ENCODE assay signal across 8 cellular contexts in genomic region chr1:145845144-145845513, GRCh38.
DNase-seq lines count a peak whose midpoint lies in the region; ATAC-seq and TF ChIP-seq lines count a peak whose summit lies in the region.

No MANE protein-coding gene starts in this region.

- DNase-seq in DMS 273 treated with DMSO at 0.1 percent for 48 hours (lab: John Stamatoyannopoulos, UW) (peak; percentile 43), iPS-NIHi7 (ENCODE audit: extremely low spot score) (peak; percentile 22), tibial artery (no peak)
- no peak for DNase-seq in activated T-cell treated with anti-CD3 and anti-CD28 coated beads, Interleukin-2, amount 50 U/mL, for 48 hours
- DNase-seq in activated naive CD4-positive, alpha-beta T cell treated with anti-CD3 and anti-CD28 coated beads, Interleukin-2, amount 50 U/mL, for 16 hours = no peak

- H3K4me3 ChIP-seq in tibial artery = peak overlapping the region; percentile 54 to 70

- no peaks in the 10 kb centered on the region for H3K27me3 ChIP-seq in tibial artery

- intact Hi-C loops in tibial artery (cut with DNase I; ENCODE audit: low total_unique reads) = loop anchor here (2.0 to 5.0 kb wide), 2 partner anchors 67 to 170 kb away; partner anchors contain the start of gene ITGA10

- no peak for TF ChIP-seq CTCF in VCaP (conservative IDR thresholded peaks at IDR 0.05)
- no peak for TF ChIP-seq CTCF in tibial artery (IDR thresholded peaks at IDR 0.05)

- peaks cover 0 to 29% (median 24%) of the 10 kb centered on the region in 4 donors for H3K4me1 ChIP-seq in tibial artery

- no peaks in the 10 kb centered on the region for H3K9me3 ChIP-seq in tibial artery

- peak overlapping the region; percentile 60; the same call in 1 of the 2 replicates for H3K27ac ChIP-seq in VCaP
- H3K27ac ChIP-seq in tibial artery = peak overlapping the region; percentile 81 to 84

- peaks cover 22 to 59% (median 46%) of the 10 kb centered on the region in 3 donors for H3K36me3 ChIP-seq in tibial artery

- ATAC-seq in GM19455 (IDR thresholded peaks at IDR 0.05; ENCODE audit: unreplicated experiment) = peak; percentile 56
- peak; percentile 75 for ATAC-seq in HG03521 (IDR thresholded peaks at IDR 0.05; ENCODE audit: unreplicated experiment)

Comparison
In these comparisons a context has a peak if more than half of its experiments do, and no peak if none do; other contexts are left out.
1. DNase-seq: peak in DMS 273 treated with DMSO at 0.1 percent for 48 hours (single experiment) and iPS-NIHi7 (single experiment); none in tibial artery (0 of 2), activated T-cell treated with anti-CD3 and anti-CD28 coated beads, Interleukin-2, amount 50 U/mL, for 48 hours (0 of 2) and activated naive CD4-positive, alpha-beta T cell treated with anti-CD3 and anti-CD28 coated beads, Interleukin-2, amount 50 U/mL, for 16 hours (single experiment).